Comparison of ENCODE assay signal across 28 cellular contexts in genomic region chr10:117569610-117570395, GRCh38. TPM values are rescaled to one million over a fixed set of nuclear protein-coding genes. Genes with fewer than 3 reads are reported as not detected.
DNase-seq lines count a peak whose midpoint lies in the region; ATAC-seq, FAIRE-seq and TF ChIP-seq lines count a peak whose summit lies in the region.
"Had no signal": no experiment of that assay in that cellular context is flagged by ENCODE, and none has a peak within 500 bp of the region (broad histone marks: within the 10 kb centered on the region; RNA-seq: fewer than 3 reads in every experiment).

No MANE protein-coding gene starts in this region.

- no peak overlapping the region for H2AFZ ChIP-seq in HepG2 (ENCODE audit: low read length)

- DNase-seq in HepG2 (ENCODE audit: low spot score) (no peak), right lobe of liver (no peak), NCI-H69 (lab: John Stamatoyannopoulos, UW) (peak; percentile 73), mesenteric fat pad (ENCODE audit: low spot score) (peak; percentile 68), sigmoid colon (peak; percentile 26), HAP-1 (ENCODE audit: low spot score in 2 of 2) (no peak), NCI-H187 treated with DMSO at 0.1 percent for 48 hours (lab: John Stamatoyannopoulos, UW) (no peak)
- DNase-seq: C1 segment of cervical spinal cord; Caco-2; CD4-positive, alpha-beta memory T cell; KG1; MG63; NCI-H1105 treated with DMSO at 0.1 percent for 48 hours; NCI-H1694; NCI-H2081; NCI-H2171; NCI-H226; NCI-H510A treated with DMSO at 0.1 percent for 48 hours; NCI-H82; SHP77; T-cell had no signal

- no peak for ATAC-seq in HepG2
- ATAC-seq in right lobe of liver = no peak
- no peak for ATAC-seq in GM21619 (IDR thresholded peaks at IDR 0.05; ENCODE audit: unreplicated experiment)
- ATAC-seq: GM12878, T-cell had no signal

- POLR2A ChIA-PET in HepG2 (lab: Yijun Ruan, JAX) = no interaction called here

- H3K4me3 ChIP-seq in HepG2 (replicated peaks in 1 of 3; ENCODE audit: insufficient read depth in 1 of 3, low read depth in 2 of 3, low read length in 3 of 3) = no peak overlapping the region
- no peak overlapping the region for H3K4me3 ChIP-seq in right lobe of liver
- no peak overlapping the region for H3K4me3 ChIP-seq in sigmoid colon
- no peak overlapping the region for H3K4me3 ChIP-seq in HAP-1
- H3K4me3 ChIP-seq: GM12878, MG63 had no signal

- TF ChIP-seq CTCF in HepG2 (CRISPR knock-in tag; IDR thresholded peaks at IDR 0.05) (no peak), right lobe of liver (IDR thresholded peaks at IDR 0.05) (no peak), sigmoid colon (IDR thresholded peaks at IDR 0.05) (no peak)

- FAIRE-seq in HepG2 (lab: Jason Lieb, UNC) = no peak
- FAIRE-seq: G401.6, GM12878, H54 had no signal

- 3% methylated on average over 8 of the region's 9 CpGs for WGBS in HepG2 (ENCODE audit: low lambda C conversion rate)
- WGBS in right lobe of liver (ENCODE audit: insufficient coverage, low coverage, low lambda C conversion rate, missing lambda C conversion rate) = 9% methylated on average over 6 of the region's 9 CpGs
- WGBS in sigmoid colon, 2 donors = 47 to 53% methylated on average over 9 of the region's 9 CpGs

- no peaks in the 10 kb centered on the region for H3K36me3 ChIP-seq in HepG2 (replicated peaks in 1 of 2; ENCODE audit: control insufficient read depth in 1 of 2, insufficient read depth in 2 of 2, low read length in 2 of 2)
- H3K36me3 ChIP-seq in right lobe of liver = no peaks in the 10 kb centered on the region
- no peaks in the 10 kb centered on the region for H3K36me3 ChIP-seq in sigmoid colon
- no peaks in the 10 kb centered on the region for H3K36me3 ChIP-seq in HAP-1 (replicated peaks)
- H3K36me3 ChIP-seq: MG63 had no signal

- BruUV-seq in HepG2 (replicated peaks; lab: Mats Ljungman, UMichigan) = no TSS peak

- H3K4me2 ChIP-seq in HepG2 (ENCODE audit: low read depth, low read length) = no peak overlapping the region

- H3K27me3 ChIP-seq in HepG2 (ENCODE audit: control insufficient read depth in 1 of 2, insufficient read depth in 2 of 2, low read length in 2 of 2) (peaks cover 0 to 23% of the 10 kb centered on the region in 2 experiments; a peak in 1 of 5 replicates), right lobe of liver (no peaks in the 10 kb centered on the region), sigmoid colon (peaks cover 0 to 18% (median 0%) of the 10 kb centered on the region in 3 donors), HAP-1 (ENCODE audit: low read depth) (no peaks in the 10 kb centered on the region)
- H3K27me3 ChIP-seq: MG63 had no signal

- intact Hi-C loops in HepG2 (cut with micrococcal nuclease; ENCODE audit: unreplicated experiment) = no loop called here
- intact Hi-C loops in right lobe of liver (cut with DNase I) = no loop called here
- intact Hi-C loops in sigmoid colon (cut with DNase I) = no loop called here

- TF ChIP-seq EP300 in HepG2 (IDR thresholded peaks at IDR 0.05; ENCODE audit: low read depth in 2 of 2, low read length in 2 of 2) (no peak), HepG2 (CRISPR knock-in tag; IDR thresholded peaks at IDR 0.05; ENCODE audit: borderline replicate concordance) (no peak), sigmoid colon (IDR thresholded peaks at IDR 0.05) (no peak)

- no peaks in the 10 kb centered on the region for H4K20me1 ChIP-seq in HepG2 (ENCODE audit: insufficient read depth, low read length)

- H3K4me1 ChIP-seq in HepG2 (ENCODE audit: insufficient read depth, low read length) (no peaks in the 10 kb centered on the region), right lobe of liver (no peaks in the 10 kb centered on the region), sigmoid colon (no peaks in the 10 kb centered on the region), HAP-1 (no peaks in the 10 kb centered on the region)

- H3K9ac ChIP-seq in HepG2 (ENCODE audit: insufficient read depth, low read depth, low read length) = no peak overlapping the region

- TF ChIP-seq RAD21 in HepG2 (CRISPR knock-in tag; IDR thresholded peaks at IDR 0.05) = no peak

- no peaks in the 10 kb centered on the region for H3K79me2 ChIP-seq in HepG2 (ENCODE audit: insufficient read depth, low read length)

- CTCF ChIA-PET in HepG2 (lab: Yijun Ruan, JAX; ENCODE audit: low intra/inter-chr PET ratio, low total read pairs) = no interaction called here

- in situ Hi-C loops in HepG2 (cut with HindIII; ENCODE audit: extremely low pct_ligation_motif_present, low pct_unique_long_range_greater_than_20kb) (no loop called here), HAP-1 (cut with MboI; ENCODE audit: low sequenced_read_pairs) (no loop called here)

- H3K9me3 ChIP-seq in HepG2 (ENCODE audit: low read length) (no peaks in the 10 kb centered on the region), right lobe of liver (no peaks in the 10 kb centered on the region), sigmoid colon (no peaks in the 10 kb centered on the region), HAP-1 (no peaks in the 10 kb centered on the region)
- H3K9me3 ChIP-seq: Caco-2, MG63 had no signal

- no peak overlapping the region for H3K27ac ChIP-seq in HepG2 (ENCODE audit: extremely low read length, insufficient read depth, low read length)
- H3K27ac ChIP-seq in right lobe of liver = no peak overlapping the region
- no peak overlapping the region for H3K27ac ChIP-seq in sigmoid colon
- H3K27ac ChIP-seq: RWPE1 had no signal

- TF ChIP-seq POLR2A in HepG2 (IDR thresholded peaks at IDR 0.05; ENCODE audit: insufficient read depth in 1 of 2, low read depth in 2 of 2, low read length in 2 of 2) = no peak
- TF ChIP-seq POLR2A in right lobe of liver (IDR thresholded peaks at IDR 0.05) = no peak
- no peak for TF ChIP-seq POLR2A in sigmoid colon (IDR thresholded peaks at IDR 0.05)

TF ChIP-seq in HepG2, 621 proteins besides CTCF, POLR2A, EP300 and RAD21:
- TF ChIP-seq MAFK (conservative IDR thresholded peaks at IDR 0.05 in 1 of 2, IDR thresholded peaks at IDR 0.05 in 1 of 2; ENCODE audit: low read length in 2 of 2) (peak; percentile 77 to 89), RELA (CRISPR knock-in tag; IDR thresholded peaks at IDR 0.05) (no peak), RBM39 (IDR thresholded peaks at IDR 0.05; ENCODE audit: low read depth, low read length, poor library complexity, severe bottlenecking) (no peak), ZNF841 (CRISPR knock-in tag; IDR thresholded peaks at IDR 0.05; ENCODE audit: borderline replicate concordance) (no peak), ZNF605 (CRISPR knock-in tag; IDR thresholded peaks at IDR 0.05) (no peak), MAFF (IDR thresholded peaks at IDR 0.05; ENCODE audit: low read depth, low read length) (peak; percentile 83), ZNF441 (CRISPR knock-in tag; IDR thresholded peaks at IDR 0.05; ENCODE audit: borderline replicate concordance) (no peak), ZNF276 (CRISPR knock-in tag; IDR thresholded peaks at IDR 0.05; ENCODE audit: low read depth) (no peak)
- TF ChIP-seq, protein P1, sequence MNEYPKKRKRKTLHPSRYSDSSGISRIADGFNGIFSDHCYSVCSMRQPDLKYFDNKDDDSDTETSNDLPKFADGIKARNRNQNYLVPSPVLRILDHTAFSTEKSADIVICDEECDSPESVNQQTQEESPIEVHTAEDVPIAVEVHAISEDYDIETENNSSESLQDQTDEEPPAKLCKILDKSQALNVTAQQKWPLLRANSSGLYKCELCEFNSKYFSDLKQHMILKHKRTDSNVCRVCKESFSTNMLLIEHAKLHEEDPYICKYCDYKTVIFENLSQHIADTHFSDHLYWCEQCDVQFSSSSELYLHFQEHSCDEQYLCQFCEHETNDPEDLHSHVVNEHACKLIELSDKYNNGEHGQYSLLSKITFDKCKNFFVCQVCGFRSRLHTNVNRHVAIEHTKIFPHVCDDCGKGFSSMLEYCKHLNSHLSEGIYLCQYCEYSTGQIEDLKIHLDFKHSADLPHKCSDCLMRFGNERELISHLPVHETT (CRISPR knock-in tag; conservative IDR thresholded peaks at IDR 0.05) = no peak
TF ChIP-seq in HepG2: peak in this region for 2.

RNA-seq across cellular contexts. Expression of gene EMX2, which starts 27.3 kb away (rescaled TPM):
- total RNA-seq in HepG2 (2016; rRNA removed; fragmentation: Illumina TruSeq; extraction: Trizol) (not detected in 2 replicates), right lobe of liver (not detected), mesenteric fat pad (2.4 TPM), sigmoid colon (under 1 TPM in 1 of 4 donors, not detected in 3; 0.36 TPM)
- total RNA-seq in HepG2 (2016; cell fraction: cytosol; rRNA removed; fragmentation: Illumina TruSeq; extraction: Trizol; ENCODE audit: low read depth) = not detected in 2 replicates
- not detected in 2 replicates for total RNA-seq in HepG2 (2016; cell fraction: insoluble cytoplasmic fraction; rRNA removed; fragmentation: Illumina TruSeq; extraction: Trizol)
- not detected in 2 replicates for total RNA-seq in HepG2 (2016; cell fraction: membrane; rRNA removed; fragmentation: Illumina TruSeq; extraction: Trizol)
- total RNA-seq in HepG2 (2016; cell fraction: nucleus; rRNA removed; fragmentation: Illumina TruSeq; extraction: Trizol) = not detected in 2 replicates
- polyA plus RNA-seq in HepG2 (2011; rRNA removed) (not detected in 2 replicates), sigmoid colon (not detected)
- polyA plus RNA-seq in HepG2 (2011; cell fraction: cytosol; rRNA removed) = not detected in 2 replicates
- polyA plus RNA-seq in HepG2 (2011; cell fraction: nucleus; rRNA removed) = not detected in 2 replicates
- polyA plus RNA-seq in HepG2 (2012) = 0.07 TPM in 1 of 2 replicates, not detected in the other
- not detected in 2 replicates for polyA plus RNA-seq in HepG2 (2016; cell fraction: cytosol; fragmentation: Illumina TruSeq; extraction: Trizol; ENCODE audit: low read depth)
- polyA plus RNA-seq in HepG2 (2016; cell fraction: insoluble cytoplasmic fraction; fragmentation: Illumina TruSeq; extraction: Trizol; ENCODE audit: low read depth) = not detected in 2 replicates
- not detected in 2 replicates for polyA plus RNA-seq in HepG2 (2016; cell fraction: membrane; fragmentation: Illumina TruSeq; extraction: Trizol; ENCODE audit: low read depth)
- polyA plus RNA-seq in HepG2 (2016; cell fraction: nucleus; fragmentation: Illumina TruSeq; extraction: Trizol; ENCODE audit: insufficient read depth, low read depth) = not detected in 2 replicates
- not detected in 2 replicates for polyA minus RNA-seq in HepG2 (2011; rRNA and poly(A)+ RNA removed; ENCODE audit: low replicate concordance)
- polyA minus RNA-seq in HepG2 (2011; cell fraction: cytosol; rRNA and poly(A)+ RNA removed) = not detected in 2 replicates
- not detected in 2 replicates for polyA minus RNA-seq in HepG2 (2011; cell fraction: nucleus; rRNA and poly(A)+ RNA removed)
- total RNA-seq: A673; CD4-positive, alpha-beta memory T cell; GM12878; SK-MEL-5; T-cell had no signal
- polyA plus RNA-seq: CD4-positive, alpha-beta memory T cell had no signal

Comparison
In these comparisons a context has a peak if more than half of its experiments do, and no peak if none do; other contexts are left out.
1. DNase-seq: peak in NCI-H69 (single experiment), mesenteric fat pad (single experiment) and sigmoid colon (single experiment); none in HepG2 (single experiment), right lobe of liver (0 of 3), HAP-1 (0 of 2) and NCI-H187 treated with DMSO at 0.1 percent for 48 hours (single experiment).